15 cellular contexts compared by ENCODE assay signal in the genomic region with DNA sequence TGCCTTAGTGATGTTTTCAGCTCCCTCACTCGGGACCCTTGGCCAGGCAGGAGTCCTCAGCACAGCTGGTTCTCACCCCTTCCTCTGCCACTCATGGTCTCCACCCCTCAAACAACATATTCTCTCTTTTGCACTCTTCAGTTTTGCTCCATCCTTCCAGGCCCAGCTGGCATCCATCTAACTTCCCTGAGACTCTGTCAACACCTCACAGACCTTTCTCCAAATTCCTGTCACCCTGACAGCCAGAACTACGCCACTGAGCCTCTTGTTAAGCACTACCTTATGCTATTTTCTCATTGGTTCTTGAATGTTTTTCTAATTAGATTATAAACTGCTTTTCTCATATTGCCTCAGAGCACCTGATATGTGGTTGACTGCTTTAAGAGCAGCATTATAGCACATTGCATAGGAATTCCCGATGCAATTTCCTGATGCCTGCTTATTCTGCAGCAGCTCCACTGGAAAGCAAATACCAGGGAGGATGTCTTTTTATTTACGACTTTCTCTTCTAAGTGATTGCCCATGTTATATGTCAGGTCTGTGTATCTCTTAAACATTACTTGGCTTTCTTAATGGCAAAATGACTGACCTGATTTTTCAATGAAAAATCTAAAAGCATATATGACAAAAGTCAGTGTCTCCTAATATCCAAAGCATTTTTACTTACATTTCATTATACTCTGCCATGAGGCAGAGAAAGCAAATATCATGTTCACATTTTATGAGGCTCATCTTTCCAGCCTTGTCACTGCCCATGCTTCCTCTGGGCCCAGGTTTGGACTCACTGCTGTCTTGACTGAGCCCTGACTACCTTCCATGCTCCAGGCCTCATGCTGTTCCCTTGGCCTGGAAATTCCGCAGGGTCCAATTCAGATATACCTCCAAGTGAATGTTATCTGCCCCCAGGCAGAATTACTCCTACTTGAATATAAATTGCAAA. TPM values are rescaled to one million over a fixed set of nuclear protein-coding genes. Genes with fewer than 3 reads are reported as not detected.
DNase-seq lines count a peak whose midpoint lies in the region; TF ChIP-seq lines count a peak whose summit lies in the region.
"Had no signal": no experiment of that assay in that cellular context is flagged by ENCODE, and none has a peak within 500 bp of the region (broad histone marks: within the 10 kb centered on the region; RNA-seq: fewer than 3 reads in every experiment).

No MANE protein-coding gene starts in this region.

- H3K27me3 Mint-ChIP-seq in osteocyte (ENCODE audit: unreplicated experiment) = no peaks in the 10 kb centered on the region
- H3K27me3 Mint-ChIP-seq: CD4-positive, CD25-positive, alpha-beta regulatory T cell had no signal

- no peak for TF ChIP-seq CTCF in LNCaP clone FGC (IDR thresholded peaks at IDR 0.05; ENCODE audit: control insufficient read depth, extremely low read depth, insufficient read depth)
- TF ChIP-seq CTCF in fibroblast of villous mesenchyme (IDR thresholded peaks at IDR 0.05; ENCODE audit: insufficient read depth, low read depth, low read length) = no peak
- TF ChIP-seq CTCF in osteocyte (IDR thresholded peaks at IDR 0.05) = no peak
- no peak for TF ChIP-seq CTCF in testis (IDR thresholded peaks at IDR 0.05)

- H3K27me3 ChIP-seq in testis = no peaks in the 10 kb centered on the region

- H3K4me3 ChIP-seq in LNCaP clone FGC (ENCODE audit: low read depth, low read length) (no peak overlapping the region), SK-N-MC (no peak overlapping the region), fibroblast of villous mesenchyme (ENCODE audit: low read depth, low read length) (no peak overlapping the region), testis (no peak overlapping the region)
- H3K4me3 ChIP-seq: GM23338 had no signal

- H3K27ac ChIP-seq in SK-N-MC (peak overlapping the region; percentile 48; the same call in 1 of the 2 replicates), testis (no peak overlapping the region)

- DNase-seq in LNCaP clone FGC (ENCODE audit: low read depth) (peak; percentile 7), SK-N-MC (ENCODE audit: low read depth, low spot score) (no peak), fibroblast of villous mesenchyme (ENCODE audit: low read depth) (peak; percentile 54), osteocyte (ENCODE audit: extremely low spot score, unreplicated experiment) (peak; percentile 36), testis (no peak), NCI-H345 treated with DMSO at 0.1 percent for 48 hours (lab: John Stamatoyannopoulos, UW; ENCODE audit: unreplicated experiment) (no peak), NCI-H524 treated with DMSO at 0.1 percent for 48 hours (lab: John Stamatoyannopoulos, UW) (no peak)
- DNase-seq: ACHN; CD4-positive, CD25-positive, alpha-beta regulatory T cell; DMS79 treated with DMSO at 0.1 percent for 48 hours; GDM1; NCI-H1417 treated with DMSO at 0.1 percent for 48 hours; NCI-H2029 treated with DMSO at 0.1 percent for 48 hours; NCI-H526 treated with DMSO at 0.1 percent for 48 hours had no signal

- no peaks in the 10 kb centered on the region for H3K4me1 ChIP-seq in testis

- peaks cover 57% of the 10 kb centered on the region for H3K4me1 Mint-ChIP-seq in osteocyte (ENCODE audit: unreplicated experiment)
- H3K4me1 Mint-ChIP-seq: CD4-positive, CD25-positive, alpha-beta regulatory T cell had no signal

- H3K9ac ChIP-seq in SK-N-MC (ENCODE audit: insufficient read length) = no peak overlapping the region

- no peak overlapping the region for H3K4me3 Mint-ChIP-seq in osteocyte (ENCODE audit: unreplicated experiment)
- H3K4me3 Mint-ChIP-seq: CD4-positive, CD25-positive, alpha-beta regulatory T cell; GM23338 had no signal

- no peaks in the 10 kb centered on the region for H3K9me3 Mint-ChIP-seq in osteocyte (ENCODE audit: unreplicated experiment)
- H3K9me3 Mint-ChIP-seq: GM23338 had no signal

- H3K36me3 ChIP-seq in SK-N-MC (ENCODE audit: insufficient read depth, low read length) (no peaks in the 10 kb centered on the region), testis (ENCODE audit: low read depth, missing control alignments) (no peaks in the 10 kb centered on the region)

- H3K36me3 Mint-ChIP-seq in osteocyte (ENCODE audit: unreplicated experiment) = no peaks in the 10 kb centered on the region
- H3K36me3 Mint-ChIP-seq: CD4-positive, CD25-positive, alpha-beta regulatory T cell had no signal

- H3K9me3 ChIP-seq in SK-N-MC (ENCODE audit: low read depth, low read length) (no peaks in the 10 kb centered on the region), testis (no peaks in the 10 kb centered on the region)

- 71 to 73% methylated on average over 5 of the region's 5 CpGs for WGBS in testis, 2 donors

- intact Hi-C loops in testis (cut with DNase I; ENCODE audit: low total_unique reads) = no loop called here

- H3K27ac Mint-ChIP-seq in osteocyte (ENCODE audit: unreplicated experiment) = peak overlapping the region; percentile 75
- H3K27ac Mint-ChIP-seq: GM23338 had no signal

- no peak for TF ChIP-seq POLR2A in testis (IDR thresholded peaks at IDR 0.05)

RNA-seq across cellular contexts. Expression of a gene that starts 12.6 kb away (rescaled TPM):
- total RNA-seq in fibroblast of villous mesenchyme = 4.8 and 5.6 TPM in 2 replicates
- 27.1 and 30.2 TPM in 2 replicates for total RNA-seq in osteocyte
- total RNA-seq in testis = 10 to 100 TPM; 52.2 to 77.5 TPM
- 155 TPM for polyA plus RNA-seq in testis (ENCODE audit: insufficient read depth, low read depth, low replicate concordance)

Comparison
In these comparisons a context has a peak if more than half of its experiments do, and no peak if none do; other contexts are left out.
1. DNase-seq: peak in LNCaP clone FGC (single experiment), fibroblast of villous mesenchyme (single experiment) and osteocyte (single experiment); none in SK-N-MC (single experiment), testis (single experiment), NCI-H345 treated with DMSO at 0.1 percent for 48 hours (single experiment) and NCI-H524 treated with DMSO at 0.1 percent for 48 hours (single experiment).